In the genomic region with DNA sequence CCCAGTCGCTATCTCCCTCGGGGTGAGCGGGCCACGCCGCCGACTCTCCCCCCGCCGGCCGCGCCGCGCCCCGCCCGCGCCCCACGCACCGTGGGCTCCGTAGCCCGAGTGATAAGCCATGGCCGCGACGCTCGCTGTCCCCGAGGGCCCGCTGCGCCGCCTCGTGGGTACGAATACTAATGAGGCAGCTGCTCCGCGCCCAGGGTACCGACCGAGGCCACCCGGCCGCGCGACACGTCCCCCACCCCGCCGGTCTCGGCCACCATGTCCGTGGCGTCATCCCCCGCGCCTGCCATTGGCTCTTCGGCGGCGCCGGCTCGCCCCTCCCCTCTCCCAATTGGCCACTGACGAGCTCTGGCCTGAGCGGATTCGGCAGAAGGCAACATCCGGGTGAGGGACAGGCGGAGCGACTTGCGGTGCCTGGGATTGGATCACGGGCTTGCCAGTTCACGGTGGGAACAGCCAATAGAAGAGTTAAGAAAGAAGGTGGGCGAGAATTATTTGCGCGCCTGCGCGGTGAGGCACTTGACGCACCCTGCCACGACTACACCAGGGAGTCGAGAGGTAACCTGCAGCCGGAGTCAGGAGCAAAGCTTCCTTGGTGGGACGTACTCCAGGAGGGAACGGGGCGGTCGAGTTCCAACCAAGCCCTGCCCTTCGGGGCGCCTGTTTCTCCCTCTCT, we compare ENCODE assay signal across 8 cellular contexts. TPM values are rescaled to one million over a fixed set of nuclear protein-coding genes. Genes with fewer than 3 reads are reported as not detected.
DNase-seq lines count a peak whose midpoint lies in the region; ATAC-seq and TF ChIP-seq lines count a peak whose summit lies in the region.

A gene with protein sequence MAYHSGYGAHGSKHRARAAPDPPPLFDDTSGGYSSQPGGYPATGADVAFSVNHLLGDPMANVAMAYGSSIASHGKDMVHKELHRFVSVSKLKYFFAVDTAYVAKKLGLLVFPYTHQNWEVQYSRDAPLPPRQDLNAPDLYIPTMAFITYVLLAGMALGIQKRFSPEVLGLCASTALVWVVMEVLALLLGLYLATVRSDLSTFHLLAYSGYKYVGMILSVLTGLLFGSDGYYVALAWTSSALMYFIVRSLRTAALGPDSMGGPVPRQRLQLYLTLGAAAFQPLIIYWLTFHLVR (minus strand): TSS at position 278 of the 682 bp plus-strand sequence. CDS start 158 bp downstream, at position 120.

- H3K36me3 Mint-ChIP-seq in T-helper 17 cell (ENCODE audit: low read depth): no peaks in the 10 kb centered on the region

- peak within 1 kb of the TSS; percentile 89 for H3K27ac Mint-ChIP-seq in T-helper 17 cell

- peak within 1 kb of the TSS; percentile 78 for H3K4me3 ChIP-seq in upper lobe of right lung

- peaks cover 14% of the 10 kb centered on the region for H3K27me3 Mint-ChIP-seq in T-helper 17 cell

- no peaks in the 10 kb centered on the region for H3K9me3 ChIP-seq in T-helper 17 cell (ENCODE audit: control insufficient read depth, low read length, poor library complexity, severe bottlenecking)
- no peaks in the 10 kb centered on the region for H3K9me3 ChIP-seq in upper lobe of right lung

- intact Hi-C loops in left cardiac atrium (cut with DNase I): loop anchor here in 1 of 2 donors (10.0 kb wide), 1 partner anchor 64 kb away; no protein-coding TSS in a partner anchor
- intact Hi-C loops in posterior vena cava (cut with DNase I): loop anchor here in 1 of 2 donors (10.0 kb wide), 1 partner anchor 64 kb away; no protein-coding TSS in a partner anchor
- intact Hi-C loops in upper lobe of right lung (cut with DNase I): no loop called here

- peaks cover 22% of the 10 kb centered on the region for H3K4me1 ChIP-seq in upper lobe of right lung

- DNase-seq in NCI-H1694 treated with DMSO at 0.1 percent for 48 hours (lab: John Stamatoyannopoulos, UW) (peak; percentile 97), T-helper 17 cell (peak; percentile 97 to 98 (median 97)), amygdala (lab: John Stamatoyannopoulos, UW) (peak; percentile 80 to 100 (median 99)), left cardiac atrium (peak; percentile 99), posterior vena cava (ENCODE audit: low spot score) (peak; percentile 99), upper lobe of right lung (peak; percentile 99)

- H3K27ac ChIP-seq in upper lobe of right lung: peak within 1 kb of the TSS; percentile 96

- peak within 1 kb of the TSS; percentile 90 for H3K4me3 Mint-ChIP-seq in T-helper 17 cell

- H3K27me3 ChIP-seq in upper lobe of right lung: peaks cover 30% of the 10 kb centered on the region

- peak; percentile 18 for TF ChIP-seq CTCF in upper lobe of right lung (IDR thresholded peaks at IDR 0.05)

- H3K4me1 Mint-ChIP-seq in T-helper 17 cell: peaks cover 29% of the 10 kb centered on the region

- peak; percentile 88 for TF ChIP-seq POLR2A in GM15510 (IDR thresholded peaks at IDR 0.05; ENCODE audit: borderline replicate concordance, extremely low read depth, insufficient read length)

- H3K36me3 ChIP-seq in upper lobe of right lung: peaks cover 6% of the 10 kb centered on the region

- ATAC-seq in HG02885 (IDR thresholded peaks at IDR 0.05; ENCODE audit: poor library complexity, unreplicated experiment): peak; percentile 94
- ATAC-seq in T-helper 17 cell: peak; percentile 91
- peak; percentile 94 to 97 for ATAC-seq in left cardiac atrium
- peak; percentile 96 for ATAC-seq in upper lobe of right lung

RNA-seq across cellular contexts. Expression of the gene that starts here (rescaled TPM):
- total RNA-seq in T-helper 17 cell (10 to 100 TPM; 32.6 to 35.1 TPM), left cardiac atrium (10 to 100 TPM; 53.2 to 81.1 TPM), posterior vena cava (10 to 100 TPM; 63.9 to 73.6 TPM), upper lobe of right lung (66.9 TPM)

Comparison
In these comparisons a context has a peak if more than half of its experiments do, and no peak if none do; other contexts are left out.
1. Peak in every context shown above with its lines: DNase-seq, ATAC-seq, H3K4me3 ChIP-seq and H3K27ac ChIP-seq.